In the genomic region with DNA sequence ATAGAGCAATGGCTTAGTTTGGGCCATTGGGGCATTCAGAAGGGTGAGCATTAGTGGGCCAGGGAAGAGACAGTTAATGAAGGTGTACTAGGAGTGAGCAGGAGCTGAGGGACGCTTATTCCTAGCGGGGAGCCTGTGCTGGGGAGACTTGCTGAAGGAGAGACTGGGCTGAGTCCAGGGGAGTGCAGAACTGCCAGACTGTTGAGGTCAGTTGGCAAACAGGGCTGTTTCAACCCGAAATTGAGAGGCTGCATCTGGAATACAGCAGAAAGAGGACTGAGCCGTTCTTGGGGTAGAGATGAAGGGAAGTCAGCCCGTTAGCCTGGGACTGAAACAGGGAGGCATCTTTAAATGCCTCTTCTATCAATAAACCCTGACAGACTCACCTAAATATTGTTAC, we compare ENCODE assay signal across 2 cellular contexts.
TF ChIP-seq lines count a peak whose summit lies in the region.

No MANE protein-coding gene starts in this region.

TF ChIP-seq in GM23338, 12 proteins besides CTCF, POLR2A, EP300 and RAD21 (continues in another document):
- TF ChIP-seq STAT1 (IDR thresholded peaks at IDR 0.05; ENCODE audit: unreplicated experiment) (no peak), EZH2phosphoT487 (IDR thresholded peaks at IDR 0.05; ENCODE audit: unreplicated experiment) (no peak), NANOG (IDR thresholded peaks at IDR 0.05; ENCODE audit: borderline replicate concordance) (no peak), CREB1 (CRISPR knock-in tag; IDR thresholded peaks at IDR 0.05; ENCODE audit: low read depth) (no peak), EZH2 (IDR thresholded peaks at IDR 0.05; ENCODE audit: low read depth, unreplicated experiment) (no peak), ZNF331 (CRISPR knock-in tag; IDR thresholded peaks at IDR 0.05; ENCODE audit: low read depth) (no peak), ZNF114 (CRISPR knock-in tag; IDR thresholded peaks at IDR 0.05) (no peak), JUNB (IDR thresholded peaks at IDR 0.05; ENCODE audit: unreplicated experiment) (no peak), POLR2AphosphoS5 (IDR thresholded peaks at IDR 0.05; ENCODE audit: low read depth) (no peak)
- TF ChIP-seq, protein P1, sequence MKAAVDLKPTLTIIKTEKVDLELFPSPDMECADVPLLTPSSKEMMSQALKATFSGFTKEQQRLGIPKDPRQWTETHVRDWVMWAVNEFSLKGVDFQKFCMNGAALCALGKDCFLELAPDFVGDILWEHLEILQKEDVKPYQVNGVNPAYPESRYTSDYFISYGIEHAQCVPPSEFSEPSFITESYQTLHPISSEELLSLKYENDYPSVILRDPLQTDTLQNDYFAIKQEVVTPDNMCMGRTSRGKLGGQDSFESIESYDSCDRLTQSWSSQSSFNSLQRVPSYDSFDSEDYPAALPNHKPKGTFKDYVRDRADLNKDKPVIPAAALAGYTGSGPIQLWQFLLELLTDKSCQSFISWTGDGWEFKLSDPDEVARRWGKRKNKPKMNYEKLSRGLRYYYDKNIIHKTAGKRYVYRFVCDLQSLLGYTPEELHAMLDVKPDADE (IDR thresholded peaks at IDR 0.05): no peak
- TF ChIP-seq, protein P2, sequence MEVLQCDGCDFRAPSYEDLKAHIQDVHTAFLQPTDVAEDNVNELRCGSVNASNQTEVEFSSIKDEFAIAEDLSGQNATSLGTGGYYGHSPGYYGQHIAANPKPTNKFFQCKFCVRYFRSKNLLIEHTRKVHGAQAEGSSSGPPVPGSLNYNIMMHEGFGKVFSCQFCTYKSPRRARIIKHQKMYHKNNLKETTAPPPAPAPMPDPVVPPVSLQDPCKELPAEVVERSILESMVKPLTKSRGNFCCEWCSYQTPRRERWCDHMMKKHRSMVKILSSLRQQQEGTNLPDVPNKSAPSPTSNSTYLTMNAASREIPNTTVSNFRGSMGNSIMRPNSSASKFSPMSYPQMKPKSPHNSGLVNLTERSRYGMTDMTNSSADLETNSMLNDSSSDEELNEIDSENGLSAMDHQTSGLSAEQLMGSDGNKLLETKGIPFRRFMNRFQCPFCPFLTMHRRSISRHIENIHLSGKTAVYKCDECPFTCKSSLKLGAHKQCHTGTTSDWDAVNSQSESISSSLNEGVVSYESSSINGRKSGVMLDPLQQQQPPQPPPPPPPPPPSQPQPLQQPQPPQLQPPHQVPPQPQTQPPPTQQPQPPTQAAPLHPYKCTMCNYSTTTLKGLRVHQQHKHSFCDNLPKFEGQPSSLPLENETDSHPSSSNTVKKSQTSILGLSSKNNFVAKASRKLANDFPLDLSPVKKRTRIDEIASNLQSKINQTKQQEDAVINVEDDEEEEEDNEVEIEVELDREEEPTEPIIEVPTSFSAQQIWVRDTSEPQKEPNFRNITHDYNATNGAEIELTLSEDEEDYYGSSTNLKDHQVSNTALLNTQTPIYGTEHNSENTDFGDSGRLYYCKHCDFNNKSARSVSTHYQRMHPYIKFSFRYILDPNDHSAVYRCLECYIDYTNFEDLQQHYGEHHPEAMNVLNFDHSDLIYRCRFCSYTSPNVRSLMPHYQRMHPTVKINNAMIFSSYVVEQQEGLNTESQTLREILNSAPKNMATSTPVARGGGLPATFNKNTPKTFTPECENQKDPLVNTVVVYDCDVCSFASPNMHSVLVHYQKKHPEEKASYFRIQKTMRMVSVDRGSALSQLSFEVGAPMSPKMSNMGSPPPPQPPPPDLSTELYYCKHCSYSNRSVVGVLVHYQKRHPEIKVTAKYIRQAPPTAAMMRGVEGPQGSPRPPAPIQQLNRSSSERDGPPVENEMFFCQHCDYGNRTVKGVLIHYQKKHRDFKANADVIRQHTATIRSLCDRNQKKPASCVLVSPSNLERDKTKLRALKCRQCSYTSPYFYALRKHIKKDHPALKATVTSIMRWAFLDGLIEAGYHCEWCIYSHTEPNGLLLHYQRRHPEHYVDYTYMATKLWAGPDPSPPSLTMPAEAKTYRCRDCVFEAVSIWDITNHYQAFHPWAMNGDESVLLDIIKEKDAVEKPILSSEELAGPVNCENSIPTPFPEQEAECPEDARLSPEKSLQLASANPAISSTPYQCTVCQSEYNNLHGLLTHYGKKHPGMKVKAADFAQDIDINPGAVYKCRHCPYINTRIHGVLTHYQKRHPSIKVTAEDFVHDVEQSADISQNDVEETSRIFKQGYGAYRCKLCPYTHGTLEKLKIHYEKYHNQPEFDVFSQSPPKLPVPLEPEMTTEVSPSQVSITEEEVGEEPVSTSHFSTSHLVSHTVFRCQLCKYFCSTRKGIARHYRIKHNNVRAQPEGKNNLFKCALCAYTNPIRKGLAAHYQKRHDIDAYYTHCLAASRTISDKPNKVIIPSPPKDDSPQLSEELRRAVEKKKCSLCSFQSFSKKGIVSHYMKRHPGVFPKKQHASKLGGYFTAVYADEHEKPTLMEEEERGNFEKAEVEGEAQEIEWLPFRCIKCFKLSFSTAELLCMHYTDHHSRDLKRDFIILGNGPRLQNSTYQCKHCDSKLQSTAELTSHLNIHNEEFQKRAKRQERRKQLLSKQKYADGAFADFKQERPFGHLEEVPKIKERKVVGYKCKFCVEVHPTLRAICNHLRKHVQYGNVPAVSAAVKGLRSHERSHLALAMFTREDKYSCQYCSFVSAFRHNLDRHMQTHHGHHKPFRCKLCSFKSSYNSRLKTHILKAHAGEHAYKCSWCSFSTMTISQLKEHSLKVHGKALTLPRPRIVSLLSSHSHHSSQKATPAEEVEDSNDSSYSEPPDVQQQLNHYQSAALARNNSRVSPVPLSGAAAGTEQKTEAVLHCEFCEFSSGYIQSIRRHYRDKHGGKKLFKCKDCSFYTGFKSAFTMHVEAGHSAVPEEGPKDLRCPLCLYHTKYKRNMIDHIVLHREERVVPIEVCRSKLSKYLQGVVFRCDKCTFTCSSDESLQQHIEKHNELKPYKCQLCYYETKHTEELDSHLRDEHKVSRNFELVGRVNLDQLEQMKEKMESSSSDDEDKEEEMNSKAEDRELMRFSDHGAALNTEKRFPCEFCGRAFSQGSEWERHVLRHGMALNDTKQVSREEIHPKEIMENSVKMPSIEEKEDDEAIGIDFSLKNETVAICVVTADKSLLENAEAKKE (CRISPR knock-in tag; IDR thresholded peaks at IDR 0.05): no peak

TF ChIP-seq in H1, 55 proteins besides CTCF, POLR2A, EP300 and RAD21:
- TF ChIP-seq MAFK (IDR thresholded peaks at IDR 0.05; ENCODE audit: low read depth, low read length) (no peak), NRF1 (IDR thresholded peaks at IDR 0.05; ENCODE audit: low read depth, low read length) (no peak), EZH2 (IDR thresholded peaks at IDR 0.05; ENCODE audit: low read depth, low read length, severe bottlenecking) (no peak), CBX8 (IDR thresholded peaks at IDR 0.05; ENCODE audit: borderline replicate concordance, low read depth, low read length) (no peak), GABPA (IDR thresholded peaks at IDR 0.05; ENCODE audit: borderline replicate concordance, insufficient read depth, low read length) (no peak), RXRA (IDR thresholded peaks at IDR 0.05; ENCODE audit: insufficient read depth, low read depth, low read length) (no peak), RBBP5 (IDR thresholded peaks at IDR 0.05; ENCODE audit: borderline replicate concordance, low read depth, low read length) (no peak), HDAC2 (IDR thresholded peaks at IDR 0.05; ENCODE audit: borderline replicate concordance in 1 of 2, low read depth in 2 of 2, low read length in 2 of 2) (no peak), SP2 (IDR thresholded peaks at IDR 0.05; ENCODE audit: low read length) (no peak), KDM4A (IDR thresholded peaks at IDR 0.05; ENCODE audit: low read depth, low read length, severe bottlenecking) (no peak), POU5F1 (IDR thresholded peaks at IDR 0.05; ENCODE audit: low read depth, low read length) (no peak), FOSL1 (IDR thresholded peaks at IDR 0.05; ENCODE audit: insufficient read depth, low read depth, low read length) (no peak), BRCA1 (IDR thresholded peaks at IDR 0.05; ENCODE audit: low read depth, low read length) (no peak), SAP30 (IDR thresholded peaks at IDR 0.05; ENCODE audit: insufficient read depth, insufficient replicate concordance, low read length) (no peak), SP4 (IDR thresholded peaks at IDR 0.05; ENCODE audit: low read length) (no peak)
